In the genomic region with DNA sequence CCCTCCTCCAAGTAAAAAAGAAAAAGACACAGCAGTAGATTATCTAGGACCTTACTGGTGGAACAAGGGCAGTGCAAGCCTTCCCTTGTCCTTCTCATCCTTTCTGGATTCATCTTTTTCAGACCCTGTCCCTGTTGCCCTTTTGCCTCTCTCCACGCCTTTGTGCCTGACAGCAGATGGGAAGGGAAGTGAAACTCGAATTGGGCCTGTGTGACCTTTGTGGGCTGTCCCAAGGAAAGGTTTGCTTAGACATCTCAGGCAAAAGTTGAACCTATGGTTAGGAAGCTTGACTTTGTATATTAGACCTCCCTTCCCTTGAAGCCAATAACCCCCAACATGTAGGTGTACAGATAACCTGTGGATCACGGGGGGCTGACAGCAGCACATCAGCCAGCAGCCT, we compare ENCODE assay signal across 14 cellular contexts.
A peak's percentile ranks its signal among the peaks of the same experiment; 100 is the strongest.
DNase-seq lines count a peak whose midpoint lies in the region; ATAC-seq and TF ChIP-seq lines count a peak whose summit lies in the region.
"Had no signal": no experiment of that assay in that cellular context is flagged by ENCODE, and none has a peak within 500 bp of the region (broad histone marks: within the 10 kb centered on the region; RNA-seq: fewer than 3 reads in every experiment).

No MANE protein-coding gene starts in this region.

- peak overlapping the region in 1 of 4 donors; percentile 55 for H3K27ac ChIP-seq in Peyer's patch
- H3K27ac ChIP-seq in testis: no peak overlapping the region
- H3K27ac ChIP-seq: KMS-11 had no signal

- TF ChIP-seq POLR2A in Peyer's patch (IDR thresholded peaks at IDR 0.05) (no peak), testis (IDR thresholded peaks at IDR 0.05) (no peak)

- no peak for DNase-seq in stimulated activated naive CD8-positive, alpha-beta T cell treated with anti-CD3 and anti-CD28 coated beads, Interleukin-15, Interleukin-2, amounts not matched to agents 100 U/mL and 50 U/mL, for 24 hours
- DNase-seq in stimulated activated naive CD8-positive, alpha-beta T cell treated with anti-CD3 and anti-CD28 coated beads, Interleukin-15, amount 100 ng/mL, for 72 hours: no peak
- DNase-seq in Peyer's patch: peak in 2 of 3 donors; percentile 60 to 63
- no peak for DNase-seq in HT-29 (ENCODE audit: low spot score)
- DNase-seq in activated gamma-delta T cell treated with Interleukin-2 at 50 U/mL for 16 hours: no peak
- no peak for DNase-seq in testis
- DNase-seq: ACHN, DMS79, mesendoderm, posterior cingulate gyrus had no signal

- TF ChIP-seq CTCF in Peyer's patch (IDR thresholded peaks at IDR 0.05) (no peak), testis (IDR thresholded peaks at IDR 0.05) (no peak)

- H3K4me3 Mint-ChIP-seq in stimulated activated naive CD8-positive, alpha-beta T cell treated with anti-CD3 and anti-CD28 coated beads, Interleukin-15, amount 100 ng/mL, for 72 hours: no peak overlapping the region
- H3K4me3 Mint-ChIP-seq: activated naive CD8-positive, alpha-beta T cell had no signal

- 84 to 87% methylated on average over 3 of the region's 3 CpGs for WGBS in testis, 2 donors

- H3K4me1 ChIP-seq in Peyer's patch (peaks cover 0 to 2% (median 0%) of the 10 kb centered on the region in 4 donors), testis (peaks cover 21% of the 10 kb centered on the region)

- H3K4me3 ChIP-seq in Peyer's patch (no peak overlapping the region), testis (no peak overlapping the region)

- intact Hi-C loops in testis (cut with DNase I; ENCODE audit: low total_unique reads): no loop called here

- peaks cover 21% of the 10 kb centered on the region for H3K4me1 Mint-ChIP-seq in stimulated activated naive CD8-positive, alpha-beta T cell treated with anti-CD3 and anti-CD28 coated beads, Interleukin-15, amount 100 ng/mL, for 72 hours

- H3K27me3 ChIP-seq in Peyer's patch (no peaks in the 10 kb centered on the region), testis (no peaks in the 10 kb centered on the region)

- H3K9me3 ChIP-seq in Peyer's patch (no peaks in the 10 kb centered on the region), testis (no peaks in the 10 kb centered on the region)

- H3K9me3 Mint-ChIP-seq in stimulated activated naive CD8-positive, alpha-beta T cell treated with anti-CD3 and anti-CD28 coated beads, Interleukin-15, amount 100 ng/mL, for 72 hours: no peaks in the 10 kb centered on the region

- no peaks in the 10 kb centered on the region for H3K27me3 Mint-ChIP-seq in stimulated activated naive CD8-positive, alpha-beta T cell treated with anti-CD3 and anti-CD28 coated beads, Interleukin-15, amount 100 ng/mL, for 72 hours
- H3K27me3 Mint-ChIP-seq: activated naive CD8-positive, alpha-beta T cell had no signal

- H3K36me3 ChIP-seq in Peyer's patch (no peaks in the 10 kb centered on the region), testis (ENCODE audit: low read depth, missing control alignments) (no peaks in the 10 kb centered on the region)

- no peak overlapping the region for H3K27ac Mint-ChIP-seq in stimulated activated naive CD8-positive, alpha-beta T cell treated with anti-CD3 and anti-CD28 coated beads, Interleukin-15, amount 100 ng/mL, for 72 hours
- H3K27ac Mint-ChIP-seq: activated naive CD8-positive, alpha-beta T cell had no signal

- ATAC-seq in stimulated activated naive CD8-positive, alpha-beta T cell treated with anti-CD3 and anti-CD28 coated beads, Interleukin-15, Interleukin-2, amounts not matched to agents 100 U/mL and 50 U/mL, for 24 hours: peak; percentile 24
- ATAC-seq in stimulated activated naive CD8-positive, alpha-beta T cell treated with anti-CD3 and anti-CD28 coated beads, Interleukin-15, amount 100 ng/mL, for 72 hours: no peak
- peak; percentile 39 for ATAC-seq in HG02884 (IDR thresholded peaks at IDR 0.05; ENCODE audit: unreplicated experiment)
- no peak for ATAC-seq in GM18498 (IDR thresholded peaks at IDR 0.05; ENCODE audit: unreplicated experiment)

Comparison
In these comparisons a context has a peak if more than half of its experiments do, and no peak if none do; other contexts are left out.
1. ATAC-seq: peak in stimulated activated naive CD8-positive, alpha-beta T cell treated with anti-CD3 and anti-CD28 coated beads, Interleukin-15, Interleukin-2, amounts not matched to agents 100 U/mL and 50 U/mL, for 24 hours (single experiment) and HG02884 (single experiment); none in stimulated activated naive CD8-positive, alpha-beta T cell treated with anti-CD3 and anti-CD28 coated beads, Interleukin-15, amount 100 ng/mL, for 72 hours (single experiment) and GM18498 (single experiment).
2. DNase-seq: peak in Peyer's patch (2 of 3); none in stimulated activated naive CD8-positive, alpha-beta T cell treated with anti-CD3 and anti-CD28 coated beads, Interleukin-15, Interleukin-2, amounts not matched to agents 100 U/mL and 50 U/mL, for 24 hours (single experiment), stimulated activated naive CD8-positive, alpha-beta T cell treated with anti-CD3 and anti-CD28 coated beads, Interleukin-15, amount 100 ng/mL, for 72 hours (0 of 2), HT-29 (single experiment), activated gamma-delta T cell treated with Interleukin-2 at 50 U/mL for 16 hours (single experiment) and testis (single experiment).